ENCODE assay signal across 8 cellular contexts in genomic region chr3:125766285-125766826, GRCh38.
DNase-seq lines count a peak whose midpoint lies in the region; ATAC-seq and TF ChIP-seq lines count a peak whose summit lies in the region.
"Not testable (repeated sequence)": the region's sequence is repeated elsewhere in the genome, so short reads cannot be mapped to it uniquely, and the experiment has no call there.

No MANE protein-coding gene starts in this region.

- no CpG with 5 or more reads among the region's 54 CpGs for WGBS in iPS DF 6.9 (ENCODE audit: insufficient coverage, insufficient read length)

- not testable (repeated sequence) for H3K36me3 Mint-ChIP-seq in activated CD4-positive, alpha-beta memory T cell treated with anti-CD3 and anti-CD28 coated beads for 36 hours; stimulated activated naive B cell treated with anti-CD40 and anti-IgM and Interleukin-4, amounts not matched to agents 10 μg/mL and 1 μg/mL and 100 μg/mL, for 72 hours

- POLR2A ChIA-PET in activated CD4-positive, alpha-beta memory T cell treated with anti-CD3 and anti-CD28 coated beads for 36 hours (lab: Charles Lee), result not testable (repeated sequence)

- not testable (repeated sequence) for H3K27ac Mint-ChIP-seq in activated CD4-positive, alpha-beta memory T cell treated with anti-CD3 and anti-CD28 coated beads for 36 hours; stimulated activated naive B cell treated with anti-CD40 and anti-IgM and Interleukin-4, amounts not matched to agents 10 μg/mL and 1 μg/mL and 100 μg/mL, for 72 hours

- H3K4me3 Mint-ChIP-seq in activated CD4-positive, alpha-beta memory T cell treated with anti-CD3 and anti-CD28 coated beads for 36 hours, result peak overlapping the region; percentile 56
- peak overlapping the region; percentile 73 to 88 for H3K4me3 Mint-ChIP-seq in stimulated activated naive B cell treated with anti-CD40 and anti-IgM and Interleukin-4, amounts not matched to agents 10 μg/mL and 1 μg/mL and 100 μg/mL, for 72 hours

- peak overlapping the region; percentile 97 for H2AFZ ChIP-seq in parathyroid adenoma

- not testable (repeated sequence) for H3K4me1 Mint-ChIP-seq in activated CD4-positive, alpha-beta memory T cell treated with anti-CD3 and anti-CD28 coated beads for 36 hours (ENCODE audit: low read depth)
- peaks cover 8 to 21% of the 10 kb centered on the region in 2 donors for H3K4me1 Mint-ChIP-seq in stimulated activated naive B cell treated with anti-CD40 and anti-IgM and Interleukin-4, amounts not matched to agents 10 μg/mL and 1 μg/mL and 100 μg/mL, for 72 hours

- not testable (repeated sequence) for H3K4me1 ChIP-seq in HUES48 (ENCODE audit: control insufficient read depth, insufficient read depth, low read length); iPS DF 6.9 (ENCODE audit: control insufficient read depth, insufficient read depth, low read length); parathyroid adenoma

- CTCF ChIA-PET in activated CD4-positive, alpha-beta memory T cell treated with anti-CD3 and anti-CD28 coated beads for 36 hours (lab: Charles Lee), result interaction anchor here (0.6 to 0.9 kb wide), 4 partner anchors 68 to 184 kb away, joined by 3 to 5 read pairs (median 3); no protein-coding TSS in a partner anchor

- H3K4me3 ChIP-seq in HUES48 (ENCODE audit: low read depth, low read length) (peak overlapping the region; percentile 69), iPS DF 6.9 (ENCODE audit: low read length) (peak overlapping the region; percentile 56; the same call in 1 of the 2 replicates), parathyroid adenoma (ENCODE audit: low read depth, low read length) (peak overlapping the region; percentile 61)

- not testable (repeated sequence) for H3K9ac ChIP-seq in HUES48 (ENCODE audit: low read depth, low read length)
- peak overlapping the region; percentile 76 for H3K9ac ChIP-seq in parathyroid adenoma

- peak; percentile 34 for ATAC-seq in stimulated activated naive B cell treated with anti-CD40 and anti-IgM and Interleukin-4, amounts not matched to agents 10 μg/mL and 1 μg/mL and 100 μg/mL, for 72 hours (replicated peaks)

- peak overlapping the region; percentile 70 for H3K4me2 ChIP-seq in parathyroid adenoma (ENCODE audit: low read length)

- peaks cover 16% of the 10 kb centered on the region for H3K27me3 Mint-ChIP-seq in activated CD4-positive, alpha-beta memory T cell treated with anti-CD3 and anti-CD28 coated beads for 36 hours
- peaks cover 41 to 55% of the 10 kb centered on the region in 2 donors for H3K27me3 Mint-ChIP-seq in stimulated activated naive B cell treated with anti-CD40 and anti-IgM and Interleukin-4, amounts not matched to agents 10 μg/mL and 1 μg/mL and 100 μg/mL, for 72 hours

- H3K79me2 ChIP-seq in parathyroid adenoma, result not testable (repeated sequence)

- DNase-seq in COR-L47 (lab: John Stamatoyannopoulos, UW) (peak; percentile 30), NOMO-1 treated with DMSO at 0.1 percent for 48 hours (lab: John Stamatoyannopoulos, UW; ENCODE audit: unreplicated experiment) (peak; percentile 28)
- DNase-seq in activated CD4-positive, alpha-beta memory T cell treated with anti-CD3 and anti-CD28 coated beads for 36 hours, result peak; percentile 59
- peak; percentile 67 for DNase-seq in central memory CD4-positive, alpha-beta T cell
- not testable (repeated sequence) for DNase-seq in iPS DF 6.9 (ENCODE audit: low read depth, low spot score)
- DNase-seq in stimulated activated naive B cell treated with anti-CD40 and anti-IgM and Interleukin-4, amounts not matched to agents 10 μg/mL and 1 μg/mL and 100 μg/mL, for 72 hours, result peak; percentile 42

- peaks cover 21% of the 10 kb centered on the region for H3K27me3 ChIP-seq in HUES48 (ENCODE audit: control insufficient read depth, insufficient read depth, low read length)
- H3K27me3 ChIP-seq in iPS DF 6.9 (ENCODE audit: control insufficient read depth, insufficient read depth, low read length); parathyroid adenoma (ENCODE audit: control insufficient read depth, insufficient read depth, low read length): not testable (repeated sequence)

- H3K27ac ChIP-seq in HUES48 (ENCODE audit: low read depth, low read length); iPS DF 6.9 (ENCODE audit: low read length): not testable (repeated sequence)
- H3K27ac ChIP-seq in parathyroid adenoma, result peak overlapping the region; percentile 60

- not testable (repeated sequence) for H3K9me3 Mint-ChIP-seq in activated CD4-positive, alpha-beta memory T cell treated with anti-CD3 and anti-CD28 coated beads for 36 hours; stimulated activated naive B cell treated with anti-CD40 and anti-IgM and Interleukin-4, amounts not matched to agents 10 μg/mL and 1 μg/mL and 100 μg/mL, for 72 hours

- not testable (repeated sequence) for H3K9me3 ChIP-seq in HUES48 (ENCODE audit: control insufficient read depth, insufficient read depth, low read length); iPS DF 6.9 (ENCODE audit: control insufficient read depth, insufficient read depth, low read length); parathyroid adenoma (ENCODE audit: control insufficient read depth, low read length)

- TF ChIP-seq CTCF in parathyroid adenoma (IDR thresholded peaks at IDR 0.05), result peak; percentile 65

- intact Hi-C loops in activated CD4-positive, alpha-beta memory T cell treated with anti-CD3 and anti-CD28 coated beads for 36 hours (cut with micrococcal nuclease), result loop anchor here (1.0 to 5.0 kb wide), 2 partner anchors 96 to 150 kb away; no protein-coding TSS in a partner anchor

- H3K36me3 ChIP-seq in HUES48 (ENCODE audit: control insufficient read depth, insufficient read depth, low read length); iPS DF 6.9 (ENCODE audit: control insufficient read depth, insufficient read depth, low read length); parathyroid adenoma (ENCODE audit: control insufficient read depth, insufficient read depth, low read length): not testable (repeated sequence)
